Comparison of ENCODE assay signal across 8 cellular contexts in genomic region chr1:160607051-160608032, GRCh38. TPM values are rescaled to one million over a fixed set of nuclear protein-coding genes. Genes with fewer than 3 reads are reported as not detected.
A peak's percentile ranks its signal among the peaks of the same experiment; 100 is the strongest.
DNase-seq lines count a peak whose midpoint lies in the region; ATAC-seq, FAIRE-seq and TF ChIP-seq lines count a peak whose summit lies in the region.

No MANE protein-coding gene starts in this region.

- no TSS peak for BruUV-seq in endothelial cell of umbilical vein (replicated peaks; lab: Mats Ljungman, UMichigan)

- no peak overlapping the region for H2AFZ ChIP-seq in endothelial cell of umbilical vein (ENCODE audit: low read depth, low read length)

- POLR2A ChIA-PET in activated CD4-positive, alpha-beta T cell treated with anti-CD3 and anti-CD28 coated beads for 36 hours (lab: Charles Lee), result interaction anchor here (0.6 to 1.4 kb wide), 3 partner anchors 38 to 63 kb away, joined by 3 to 7 read pairs (median 6); no protein-coding TSS in a partner anchor
- POLR2A ChIA-PET in endothelial cell of umbilical vein (lab: Charles Lee), result no interaction called here

- no peak overlapping the region for H3K27ac ChIP-seq in endothelial cell of umbilical vein (ENCODE audit: insufficient read depth, low read depth, low read length)

- no peaks in the 10 kb centered on the region for H3K4me1 ChIP-seq in endothelial cell of umbilical vein (ENCODE audit: control insufficient read depth, extremely low read depth, insufficient read depth, low read length)

- FAIRE-seq in endothelial cell of umbilical vein (lab: Jason Lieb, UNC), result peak; percentile 98

- peak overlapping the region; percentile 85 for H3K27ac Mint-ChIP-seq in activated CD4-positive, alpha-beta T cell treated with anti-CD3 and anti-CD28 coated beads for 36 hours

- H3K9me3 ChIP-seq in endothelial cell of umbilical vein (replicated peaks; ENCODE audit: control insufficient read depth, insufficient read depth, low read length), result no peaks in the 10 kb centered on the region

- H3K4me2 ChIP-seq in endothelial cell of umbilical vein (ENCODE audit: insufficient read depth, low read length), result no peak overlapping the region

- DNase-seq in D341Med (ENCODE audit: low spot score) (peak; percentile 72), NCI-H446 treated with DMSO at 0.1 percent for 48 hours (lab: John Stamatoyannopoulos, UW) (peak; percentile 30), endothelial cell of umbilical vein (ENCODE audit: low read depth, low spot score) (peak; percentile 70), middle frontal gyrus (ENCODE audit: extremely low spot score, low spot score) (peak; percentile 18), ecto neural progenitor cell (ENCODE audit: low spot score) (no peak)
- peak; percentile 72 for DNase-seq in activated CD4-positive, alpha-beta T cell treated with anti-CD3 and anti-CD28 coated beads for 36 hours

- no peak overlapping the region for H3K9ac ChIP-seq in endothelial cell of umbilical vein (replicated peaks; ENCODE audit: extremely low read depth, insufficient read depth, low read length)

- no peak overlapping the region for H3K4me3 ChIP-seq in endothelial cell of umbilical vein (replicated peaks in 1 of 3; ENCODE audit: insufficient read depth in 1 of 3, low read depth in 1 of 3, low read length in 3 of 3)

- peak; percentile 60 to 65 for TF ChIP-seq CTCF in endothelial cell of umbilical vein (IDR thresholded peaks at IDR 0.05; ENCODE audit: extremely low read depth in 1 of 2, insufficient read depth in 1 of 2, low read depth in 1 of 2, low read length in 2 of 2)

- dilution Hi-C loops in endothelial cell of umbilical vein (cut with MboI; ENCODE audit: extremely low pct_ligation_motif_present, low sequenced_read_pairs), result no loop called here

- H3K4me1 Mint-ChIP-seq in activated CD4-positive, alpha-beta T cell treated with anti-CD3 and anti-CD28 coated beads for 36 hours, result peaks cover 55% of the 10 kb centered on the region

- no peaks in the 10 kb centered on the region for H3K79me2 ChIP-seq in endothelial cell of umbilical vein (ENCODE audit: control insufficient read depth, insufficient read depth, low read length)

- no peaks in the 10 kb centered on the region for H3K9me1 ChIP-seq in endothelial cell of umbilical vein (replicated peaks; ENCODE audit: control insufficient read depth, extremely low read depth, insufficient read depth, low read length)

- CTCF ChIA-PET in activated CD4-positive, alpha-beta T cell treated with anti-CD3 and anti-CD28 coated beads for 36 hours (lab: Charles Lee), result interaction anchor here (0.7 to 6.8 kb wide), 47 partner anchors 9 to 362 kb away, joined by 3 to 150 read pairs (median 5); partner anchors contain the start of gene CD84
- CTCF ChIA-PET in endothelial cell of umbilical vein (lab: Charles Lee), result interaction anchor here (0.6 to 4.1 kb wide), 11 partner anchors 16 to 520 kb away, joined by 3 to 37 read pairs (median 3); no protein-coding TSS in a partner anchor

- H3K9me3 Mint-ChIP-seq in activated CD4-positive, alpha-beta T cell treated with anti-CD3 and anti-CD28 coated beads for 36 hours (ENCODE audit: low read depth), result peaks cover 15% of the 10 kb centered on the region

- no peak for TF ChIP-seq POLR2A in endothelial cell of umbilical vein (IDR thresholded peaks at IDR 0.05; ENCODE audit: low read depth, low read length)

- no peaks in the 10 kb centered on the region for H3K36me3 ChIP-seq in endothelial cell of umbilical vein (ENCODE audit: control insufficient read depth in 2 of 2, extremely low read depth in 1 of 2, insufficient read depth in 2 of 2, low read length in 2 of 2)

- H3K27me3 ChIP-seq in endothelial cell of umbilical vein (ENCODE audit: control insufficient read depth in 2 of 2, insufficient read depth in 2 of 2, low read length in 2 of 2), result peaks cover 18 to 20% of the 10 kb centered on the region in 2 experiments

- intact Hi-C loops in activated CD4-positive, alpha-beta T cell treated with anti-CD3 and anti-CD28 coated beads for 36 hours (cut with DNase I, micrococcal nuclease), result loop anchor here (1.0 to 5.0 kb wide), 7 partner anchors 57 to 415 kb away; partner anchors contain the start of gene CASQ1 (in 1 of the 2)
- intact Hi-C loops in endothelial cell of umbilical vein (cut with micrococcal nuclease), result loop anchor here (1.0 to 10.0 kb wide), 3 partner anchors 63 to 503 kb away; no protein-coding TSS in a partner anchor

- peak; percentile 51 for ATAC-seq in GM19324 (IDR thresholded peaks at IDR 0.05; ENCODE audit: low FRiP score, unreplicated experiment)
- peak; percentile 68 for ATAC-seq in HG03378 (IDR thresholded peaks at IDR 0.05; ENCODE audit: unreplicated experiment)
- peak; percentile 94 for ATAC-seq in activated CD4-positive, alpha-beta T cell treated with anti-CD3 and anti-CD28 coated beads for 36 hours

- H3K27me3 Mint-ChIP-seq in activated CD4-positive, alpha-beta T cell treated with anti-CD3 and anti-CD28 coated beads for 36 hours, result no peaks in the 10 kb centered on the region

- H3K4me3 Mint-ChIP-seq in activated CD4-positive, alpha-beta T cell treated with anti-CD3 and anti-CD28 coated beads for 36 hours, result no peak overlapping the region

- H3K36me3 Mint-ChIP-seq in activated CD4-positive, alpha-beta T cell treated with anti-CD3 and anti-CD28 coated beads for 36 hours (ENCODE audit: low read depth), result peaks cover 60% of the 10 kb centered on the region

- H4K20me1 ChIP-seq in endothelial cell of umbilical vein (replicated peaks; ENCODE audit: control insufficient read depth, extremely low read depth, insufficient read depth, low read length), result no peaks in the 10 kb centered on the region

TF ChIP-seq in endothelial cell of umbilical vein, 7 proteins besides CTCF, POLR2A, EP300 and RAD21:
- no peak for TF ChIP-seq MYC (IDR thresholded peaks at IDR 0.05; ENCODE audit: low read depth, low read length)
- no peak for TF ChIP-seq MAX (IDR thresholded peaks at IDR 0.05; ENCODE audit: insufficient read depth, insufficient read length)
- TF ChIP-seq JUN (IDR thresholded peaks at IDR 0.05; ENCODE audit: borderline replicate concordance, insufficient read depth, insufficient read length, low read depth), result no peak
- no peak for TF ChIP-seq POLR2AphosphoS5 (IDR thresholded peaks at IDR 0.05; ENCODE audit: insufficient read depth, low read depth, low read length)
- no peak for TF ChIP-seq EZH2 (IDR thresholded peaks at IDR 0.05; ENCODE audit: borderline replicate concordance, low read depth, low read length, severe bottlenecking)
- TF ChIP-seq FOS (IDR thresholded peaks at IDR 0.05; ENCODE audit: borderline replicate concordance, insufficient read depth, low read length), result no peak
- no peak for TF ChIP-seq GATA2 (IDR thresholded peaks at IDR 0.05; ENCODE audit: insufficient read depth, insufficient read length, low read depth, low read length)

RNA-seq across cellular contexts. Expression of gene CD84, which starts 28.0 kb away (rescaled TPM):
- 10 to 100 TPM; 14.8 to 17.8 TPM for total RNA-seq in activated CD4-positive, alpha-beta T cell treated with anti-CD3 and anti-CD28 coated beads for 36 hours
- not detected in 2 replicates for total RNA-seq in endothelial cell of umbilical vein
- polyA plus RNA-seq in endothelial cell of umbilical vein, result not detected in 2 replicates
- not detected in 2 replicates for polyA plus RNA-seq in endothelial cell of umbilical vein (2011; cell fraction: cytosol; rRNA removed)
- not detected in 2 replicates for polyA plus RNA-seq in endothelial cell of umbilical vein (2011; cell fraction: nucleus; rRNA removed)
- polyA plus RNA-seq in endothelial cell of umbilical vein (2012), result not detected in 2 replicates
- polyA minus RNA-seq in endothelial cell of umbilical vein, result 0.05 and 1.2 TPM in 2 replicates
- polyA minus RNA-seq in endothelial cell of umbilical vein (2011; cell fraction: cytosol; rRNA and poly(A)+ RNA removed), result not detected
- not detected in 2 replicates for polyA minus RNA-seq in endothelial cell of umbilical vein (2011; cell fraction: nucleus; rRNA and poly(A)+ RNA removed)

RNA-seq across cellular contexts. Expression of gene SLAMF1, which starts 39.5 kb away (rescaled TPM):
- 100 to 1,000 TPM; 103 to 108 TPM for total RNA-seq in activated CD4-positive, alpha-beta T cell treated with anti-CD3 and anti-CD28 coated beads for 36 hours
- not detected in 2 replicates for total RNA-seq in endothelial cell of umbilical vein
- polyA plus RNA-seq in endothelial cell of umbilical vein, result not detected in 2 replicates
- not detected in 2 replicates for polyA plus RNA-seq in endothelial cell of umbilical vein (2011; cell fraction: cytosol; rRNA removed)
- not detected in 2 replicates for polyA plus RNA-seq in endothelial cell of umbilical vein (2011; cell fraction: nucleus; rRNA removed)
- polyA plus RNA-seq in endothelial cell of umbilical vein (2012), result not detected in 2 replicates
- polyA minus RNA-seq in endothelial cell of umbilical vein, result not detected in 2 replicates
- not detected for polyA minus RNA-seq in endothelial cell of umbilical vein (2011; cell fraction: cytosol; rRNA and poly(A)+ RNA removed)
- polyA minus RNA-seq in endothelial cell of umbilical vein (2011; cell fraction: nucleus; rRNA and poly(A)+ RNA removed), result not detected in 2 replicates

Comparison
In these comparisons a context has a peak if more than half of its experiments do, and no peak if none do; other contexts are left out.
1. RNA of gene CD84, which starts 28.0 kb away (total RNA-seq): 14.8 to 17.8 TPM in activated CD4-positive, alpha-beta T cell treated with anti-CD3 and anti-CD28 coated beads for 36 hours; not detected in endothelial cell of umbilical vein; every median in the first group is over 10 times any median in the second.
2. RNA of gene SLAMF1, which starts 39.5 kb away (total RNA-seq): 103 to 108 TPM in activated CD4-positive, alpha-beta T cell treated with anti-CD3 and anti-CD28 coated beads for 36 hours; not detected in endothelial cell of umbilical vein; every median in the first group is over 100 times any median in the second.
3. Peak in every context shown above with its lines, with median percentiles within 50 percentile points of each other: ATAC-seq.